12 cellular contexts compared by ENCODE assay signal in the genomic region with DNA sequence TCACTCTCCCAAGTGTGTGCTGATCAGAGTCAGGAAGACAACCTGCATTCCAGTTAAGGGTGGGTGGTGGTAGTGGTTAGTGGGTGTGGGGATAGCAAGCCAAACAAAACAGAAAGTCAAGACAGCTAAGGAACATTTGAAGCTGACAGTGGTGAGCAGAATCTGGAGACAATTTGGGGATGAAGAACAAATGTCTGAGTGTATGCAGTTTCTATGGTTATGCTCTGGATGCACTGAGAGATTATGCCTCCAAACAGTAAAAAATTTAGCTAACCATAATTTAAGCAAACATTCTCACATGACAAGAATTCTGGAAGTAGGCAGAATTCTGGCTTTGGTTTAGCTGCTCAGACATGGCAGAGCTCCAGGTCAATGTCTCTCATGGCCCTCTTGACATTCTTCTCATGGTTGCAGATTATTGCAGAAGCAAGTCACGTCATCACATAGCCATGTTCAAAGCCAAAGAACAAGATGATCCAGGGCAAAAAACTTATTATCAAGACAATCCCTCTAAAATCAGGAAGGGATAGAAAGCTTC.
DNase-seq lines count a peak whose midpoint lies in the region; TF ChIP-seq lines count a peak whose summit lies in the region.
"Had no signal": no experiment of that assay in that cellular context is flagged by ENCODE, and none has a peak within 500 bp of the region (broad histone marks: within the 10 kb centered on the region; RNA-seq: fewer than 3 reads in every experiment).

No MANE protein-coding gene starts in this region.

- no peaks in the 10 kb centered on the region for H3K79me2 ChIP-seq in ACC112 (ENCODE audit: control insufficient read depth, insufficient read depth, low read length, unreplicated experiment)

- no peak overlapping the region for H2BK5ac ChIP-seq in neuronal stem cell (ENCODE audit: low read length)

- H3K9ac ChIP-seq in neuronal stem cell (ENCODE audit: low read depth, low read length, poor library complexity), result no peak overlapping the region

- peak overlapping the region; percentile 44; the same call in 1 of the 2 replicates for H3K4me3 ChIP-seq in ACC112 (ENCODE audit: low read depth, low read length)
- H3K4me3 ChIP-seq in fibroblast of mammary gland (ENCODE audit: control insufficient read depth, low read depth, low read length), result no peak overlapping the region
- H3K4me3 ChIP-seq in neuronal stem cell (ENCODE audit: low read length in 2 of 2), result no peak overlapping the region

- no peaks in the 10 kb centered on the region for H3K79me1 ChIP-seq in neuronal stem cell (ENCODE audit: low read depth, low read length)

- no peak overlapping the region for H4K8ac ChIP-seq in neuronal stem cell (ENCODE audit: low read depth, low read length)

- H2AFZ ChIP-seq in ACC112 (ENCODE audit: low read length, unreplicated experiment), result peak overlapping the region; percentile 59
- H2AFZ ChIP-seq in neuronal stem cell (ENCODE audit: low read length), result no peak overlapping the region

- H3K14ac ChIP-seq in neuronal stem cell (ENCODE audit: low read length), result no peak overlapping the region

- no peaks in the 10 kb centered on the region for H3K36me3 ChIP-seq in ACC112 (ENCODE audit: insufficient read depth, low read length)
- no peaks in the 10 kb centered on the region for H3K36me3 ChIP-seq in neuronal stem cell (replicated peaks in 1 of 2; ENCODE audit: control insufficient read depth in 2 of 2, insufficient read depth in 2 of 2, low read length in 2 of 2)

- no peak overlapping the region for H3K4me2 ChIP-seq in neuronal stem cell (ENCODE audit: insufficient read depth, low read length, poor library complexity, severe bottlenecking)

- no peak for TF ChIP-seq CTCF in fibroblast of mammary gland (conservative IDR thresholded peaks at IDR 0.05; ENCODE audit: control insufficient read depth, insufficient read depth, low read depth, low read length)

- H2BK12ac ChIP-seq in neuronal stem cell (ENCODE audit: low read length), result no peak overlapping the region

- H3K4me1 ChIP-seq in ACC112 (ENCODE audit: control insufficient read depth, insufficient read depth, low read length, unreplicated experiment) (peaks cover 19% of the 10 kb centered on the region), neuronal stem cell (ENCODE audit: control insufficient read depth in 2 of 2, insufficient read depth in 1 of 2, low read depth in 1 of 2, low read length in 2 of 2) (peaks cover 0 to 3% of the 10 kb centered on the region in 2 donors)

- WGBS in neuronal stem cell (ENCODE audit: extremely low coverage in 2 of 2, insufficient read length in 2 of 2, insufficient replicate concordance in 1 of 2), 2 donors, result no CpG with 5 or more reads among the region's 1 CpG

- H3K18ac ChIP-seq in neuronal stem cell (ENCODE audit: low read length), result peak overlapping the region; percentile 33

- H3K4ac ChIP-seq in neuronal stem cell (ENCODE audit: low read length), result no peak overlapping the region

- H3K27ac ChIP-seq in ACC112 (ENCODE audit: low read depth, low read length) (peak overlapping the region; percentile 92), neuronal stem cell (replicated peaks; ENCODE audit: low read length) (no peak overlapping the region)

- no peaks in the 10 kb centered on the region for H3K27me3 ChIP-seq in ACC112 (ENCODE audit: insufficient read depth, low read length)
- no peaks in the 10 kb centered on the region for H3K27me3 ChIP-seq in neuronal stem cell (ENCODE audit: control insufficient read depth in 3 of 3, insufficient read depth in 3 of 3, low read depth in 1 of 3, low read length in 3 of 3)

- H2BK120ac ChIP-seq in neuronal stem cell (ENCODE audit: low read depth, low read length), result no peak overlapping the region

- no peak overlapping the region for H3K23ac ChIP-seq in neuronal stem cell (ENCODE audit: low read depth, low read length, poor library complexity)

- H2BK15ac ChIP-seq in neuronal stem cell (ENCODE audit: low read length), result no peak overlapping the region

- H4K91ac ChIP-seq in neuronal stem cell (ENCODE audit: low read depth, low read length, poor library complexity), result no peak overlapping the region

- peak; percentile 56 for DNase-seq in NCI-H2196 (lab: John Stamatoyannopoulos, UW; ENCODE audit: unreplicated experiment)
- DNase-seq in fibroblast of mammary gland (ENCODE audit: low read depth), result peak; percentile 98
- DNase-seq in neuronal stem cell (ENCODE audit: low spot score), result no peak
- no peak for DNase-seq in SHP77 treated with DMSO at 0.1 percent for 48 hours (lab: John Stamatoyannopoulos, UW)
- DNase-seq in A172 (ENCODE audit: low spot score), result no peak
- DNase-seq in T-helper 2 cell, result no peak
- DNase-seq in NCI-H2171 (lab: John Stamatoyannopoulos, UW), result no peak
- DNase-seq: activated CD8-positive, alpha-beta T cell treated with anti-CD3 and anti-CD28 coated beads for 36 hours; activated naive CD8-positive, alpha-beta T cell treated with anti-CD3 and anti-CD28 coated beads, Interleukin-2, amount 50 U/mL, for 24 hours; AML-193; stimulated activated CD4-positive, alpha-beta T cell treated with anti-CD3 and anti-CD28 coated beads, Interleukin-2, amount 100 ng/mL, for 48 hours had no signal

- no peaks in the 10 kb centered on the region for H3K9me3 ChIP-seq in neuronal stem cell (replicated peaks in 1 of 2; ENCODE audit: control insufficient read depth in 2 of 2, insufficient read depth in 1 of 2, low read depth in 1 of 2, low read length in 2 of 2)

- no peak overlapping the region for H2AK5ac ChIP-seq in neuronal stem cell (ENCODE audit: low read depth, low read length)

Comparison
In these comparisons a context has a peak if more than half of its experiments do, and no peak if none do; other contexts are left out.
1. DNase-seq: peak in NCI-H2196 (single experiment) and fibroblast of mammary gland (single experiment); none in neuronal stem cell (single experiment), SHP77 treated with DMSO at 0.1 percent for 48 hours (single experiment), A172 (single experiment), T-helper 2 cell (0 of 5) and NCI-H2171 (single experiment).